ENCODE assay signal across 1 cellular context in genomic region chr3:58029842-58030584, GRCh38.
TF ChIP-seq lines count a peak whose summit lies in the region.

No MANE protein-coding gene starts in this region.

TF ChIP-seq in H1, 55 proteins besides CTCF, POLR2A, EP300 and RAD21:
- TF ChIP-seq ATF2 (IDR thresholded peaks at IDR 0.05; ENCODE audit: low read length) (no peak), RBBP5 (IDR thresholded peaks at IDR 0.05; ENCODE audit: borderline replicate concordance, low read depth, low read length) (no peak), BRCA1 (IDR thresholded peaks at IDR 0.05; ENCODE audit: low read depth, low read length) (no peak), POU5F1 (IDR thresholded peaks at IDR 0.05; ENCODE audit: low read depth, low read length) (no peak), CEBPB (IDR thresholded peaks at IDR 0.05; ENCODE audit: low read depth, low read length) (no peak), PHF8 (conservative IDR thresholded peaks at IDR 0.05; ENCODE audit: low read depth, low read length) (no peak), SUZ12 (IDR thresholded peaks at IDR 0.05; ENCODE audit: low read length) (no peak), NANOG (IDR thresholded peaks at IDR 0.05; ENCODE audit: insufficient read depth, low read depth, low read length, poor library complexity, severe bottlenecking) (no peak)
